8 cellular contexts compared by ENCODE assay signal in genomic region chr1:63575340-63575826, GRCh38. TPM values are rescaled to one million over a fixed set of nuclear protein-coding genes. Genes with fewer than 3 reads are reported as not detected.
A peak's percentile ranks its signal among the peaks of the same experiment; 100 is the strongest.
DNase-seq lines count a peak whose midpoint lies in the region; ATAC-seq lines count a peak whose summit lies in the region.

No MANE protein-coding gene starts in this region.

- no peak overlapping the region for H3K4me3 ChIP-seq in mesendoderm (ENCODE audit: low read length)

- H3K9me3 Mint-ChIP-seq in activated CD4-positive, alpha-beta memory T cell treated with anti-CD3 and anti-CD28 coated beads, Interleukin-2, amount 10 ng/mL, durations not matched to agents 7 days and 5 days: no peaks in the 10 kb centered on the region

- H3K36me3 ChIP-seq in mesendoderm (ENCODE audit: control insufficient read depth, insufficient read depth, low read length): no peaks in the 10 kb centered on the region

- H3K27me3 ChIP-seq in mesendoderm (ENCODE audit: insufficient read depth, low read length, poor library complexity): no peaks in the 10 kb centered on the region

- no peaks in the 10 kb centered on the region for H3K79me2 ChIP-seq in mesendoderm (ENCODE audit: control insufficient read depth, insufficient read depth, low read length)

- ATAC-seq in GM18519 (IDR thresholded peaks at IDR 0.05; ENCODE audit: low FRiP score, unreplicated experiment): no peak

- no peak overlapping the region for H3K23ac ChIP-seq in mesendoderm (ENCODE audit: low read length)

- H3K9ac ChIP-seq in mesendoderm (ENCODE audit: low read length): no peak overlapping the region

- POLR2A ChIA-PET in activated CD4-positive, alpha-beta memory T cell treated with anti-CD3 and anti-CD28 coated beads, Interleukin-2, amount 10 ng/mL, durations not matched to agents 7 days and 5 days (lab: Charles Lee): interaction anchor here (2.3 kb wide), 1 partner anchor 18 kb away, joined by 6 read pairs; the partner anchor contains the start of gene PGM1

- no peaks in the 10 kb centered on the region for H3K79me1 ChIP-seq in mesendoderm (ENCODE audit: low read length)

- no peak overlapping the region for H4K8ac ChIP-seq in mesendoderm (ENCODE audit: low read depth, low read length)

- CTCF ChIA-PET in activated CD4-positive, alpha-beta memory T cell treated with anti-CD3 and anti-CD28 coated beads, Interleukin-2, amount 10 ng/mL, durations not matched to agents 7 days and 5 days (lab: Charles Lee): interaction anchor here (0.6 to 1.9 kb wide), 8 partner anchors 9 to 671 kb away, joined by 3 to 6 read pairs (median 3); no protein-coding TSS in a partner anchor

- no peaks in the 10 kb centered on the region for H3K27me3 Mint-ChIP-seq in activated CD4-positive, alpha-beta memory T cell treated with anti-CD3 and anti-CD28 coated beads, Interleukin-2, amount 10 ng/mL, durations not matched to agents 7 days and 5 days

- peak overlapping the region; percentile 44 for H3K56ac ChIP-seq in mesendoderm (ENCODE audit: low read length)

- no peaks in the 10 kb centered on the region for H3K36me3 Mint-ChIP-seq in activated CD4-positive, alpha-beta memory T cell treated with anti-CD3 and anti-CD28 coated beads, Interleukin-2, amount 10 ng/mL, durations not matched to agents 7 days and 5 days (ENCODE audit: low read depth)

- H3K4ac ChIP-seq in mesendoderm (ENCODE audit: low read depth, low read length): peak overlapping the region; percentile 87

- peak overlapping the region; percentile 95 for H3K18ac ChIP-seq in mesendoderm (ENCODE audit: low read length)

- H3K4me1 ChIP-seq in mesendoderm (ENCODE audit: control insufficient read depth, low read depth, low read length): peaks cover 6% of the 10 kb centered on the region

- H3K4me3 Mint-ChIP-seq in activated CD4-positive, alpha-beta memory T cell treated with anti-CD3 and anti-CD28 coated beads, Interleukin-2, amount 10 ng/mL, durations not matched to agents 7 days and 5 days: no peak overlapping the region

- no peaks in the 10 kb centered on the region for H3K4me1 Mint-ChIP-seq in activated CD4-positive, alpha-beta memory T cell treated with anti-CD3 and anti-CD28 coated beads, Interleukin-2, amount 10 ng/mL, durations not matched to agents 7 days and 5 days

- H4K5ac ChIP-seq in mesendoderm (ENCODE audit: low read length): no peak overlapping the region

- no CpG with 5 or more reads among the region's 4 CpGs for WGBS in mesendoderm (ENCODE audit: extremely low coverage, insufficient coverage, low lambda C conversion rate)

- peak overlapping the region; percentile 72 for H3K27ac ChIP-seq in mesendoderm (ENCODE audit: low read depth, low read length)

- no peak overlapping the region for H2AK5ac ChIP-seq in mesendoderm (ENCODE audit: low read length)

- H3K27ac Mint-ChIP-seq in activated CD4-positive, alpha-beta memory T cell treated with anti-CD3 and anti-CD28 coated beads, Interleukin-2, amount 10 ng/mL, durations not matched to agents 7 days and 5 days: no peak overlapping the region

- no peak overlapping the region for H2BK120ac ChIP-seq in mesendoderm (ENCODE audit: low read depth, low read length)

- no peak overlapping the region for H3K4me2 ChIP-seq in mesendoderm (ENCODE audit: low read length)

- DNase-seq in NOMO-1 treated with DMSO at 0.1 percent for 48 hours (lab: John Stamatoyannopoulos, UW; ENCODE audit: unreplicated experiment) (peak; percentile 23), NOMO-1 treated with dmso at 0.1 percent for 144 hours (lab: John Stamatoyannopoulos, UW; ENCODE audit: unreplicated experiment) (no peak), NCI-H1105 (lab: John Stamatoyannopoulos, UW) (peak; percentile 17), mesendoderm (no peak), NCI-H774 (lab: John Stamatoyannopoulos, UW) (no peak)
- DNase-seq in central memory CD4-positive, alpha-beta T cell: peak; percentile 29
- DNase-seq in activated CD4-positive, alpha-beta memory T cell treated with anti-CD3 and anti-CD28 coated beads, Interleukin-2, amount 10 ng/mL, durations not matched to agents 7 days and 5 days: no peak

- H2BK15ac ChIP-seq in mesendoderm (replicated peaks; ENCODE audit: low read depth): peak overlapping the region; percentile 96

- H2BK5ac ChIP-seq in mesendoderm (ENCODE audit: low read length): no peak overlapping the region

RNA-seq across cellular contexts. Expression of gene PGM1, which starts 17.8 kb away (rescaled TPM):
- 46.0 TPM for polyA plus RNA-seq in mesendoderm (2013, experiment 1 of 2)
- 47.9 TPM for polyA plus RNA-seq in mesendoderm (2013, experiment 2 of 2)
- total RNA-seq in activated CD4-positive, alpha-beta memory T cell treated with anti-CD3 and anti-CD28 coated beads, Interleukin-2, amount 10 ng/mL, durations not matched to agents 7 days and 5 days: 10 to 100 TPM; 32.8 to 34.5 TPM

RNA-seq across cellular contexts. Expression of gene EFCAB7, which starts 52.1 kb away (rescaled TPM):
- polyA plus RNA-seq in mesendoderm (2013, experiment 1 of 2): 3.6 TPM
- 3.3 TPM for polyA plus RNA-seq in mesendoderm (2013, experiment 2 of 2)
- total RNA-seq in activated CD4-positive, alpha-beta memory T cell treated with anti-CD3 and anti-CD28 coated beads, Interleukin-2, amount 10 ng/mL, durations not matched to agents 7 days and 5 days: 1 to 10 TPM; 6.7 to 6.8 TPM

RNA-seq across cellular contexts. Expression of gene ITGB3BP, which starts 52.4 kb away (rescaled TPM):
- 56.6 TPM for polyA plus RNA-seq in mesendoderm (2013, experiment 1 of 2)
- 57.4 TPM for polyA plus RNA-seq in mesendoderm (2013, experiment 2 of 2)
- total RNA-seq in activated CD4-positive, alpha-beta memory T cell treated with anti-CD3 and anti-CD28 coated beads, Interleukin-2, amount 10 ng/mL, durations not matched to agents 7 days and 5 days: 10 to 100 TPM; 44.9 to 46.2 TPM

Comparison
In these comparisons a context has a peak if more than half of its experiments do, and no peak if none do; other contexts are left out.
1. DNase-seq: peak in NOMO-1 treated with DMSO at 0.1 percent for 48 hours (single experiment), NCI-H1105 (single experiment) and central memory CD4-positive, alpha-beta T cell (single experiment); none in NOMO-1 treated with dmso at 0.1 percent for 144 hours (single experiment), mesendoderm (single experiment), activated CD4-positive, alpha-beta memory T cell treated with anti-CD3 and anti-CD28 coated beads, Interleukin-2, amount 10 ng/mL, durations not matched to agents 7 days and 5 days (single experiment) and NCI-H774 (single experiment).